In genomic region chr15:38074029-38074428, GRCh38 we compare ENCODE assay signal across 14 cellular contexts.
DNase-seq lines count a peak whose midpoint lies in the region; ATAC-seq, FAIRE-seq and TF ChIP-seq lines count a peak whose summit lies in the region.
"Had no signal": no experiment of that assay in that cellular context is flagged by ENCODE, and none has a peak within 500 bp of the region (broad histone marks: within the 10 kb centered on the region; RNA-seq: fewer than 3 reads in every experiment).

No MANE protein-coding gene starts in this region.

- H3K9me3 ChIP-seq in H9 (ENCODE audit: control insufficient read depth, low read depth, low read length) (no peaks in the 10 kb centered on the region), astrocyte (ENCODE audit: insufficient read depth, low read depth, low read length) (no peaks in the 10 kb centered on the region), smooth muscle cell (replicated peaks; ENCODE audit: low read depth) (no peaks in the 10 kb centered on the region), trophoblast cell (ENCODE audit: insufficient read depth, low read depth, low read length) (peaks cover 1% of the 10 kb centered on the region)

- H3K27me3 ChIP-seq in H9 (ENCODE audit: insufficient read depth, low read length) (peaks cover 28% of the 10 kb centered on the region; the same call in 1 of the 2 replicates), astrocyte (ENCODE audit: insufficient read depth, low read length) (no peaks in the 10 kb centered on the region), layer of hippocampus (ENCODE audit: control insufficient read depth, insufficient read depth, low read length) (no peaks in the 10 kb centered on the region), smooth muscle cell (ENCODE audit: low read depth) (no peaks in the 10 kb centered on the region), trophoblast cell (ENCODE audit: insufficient read depth, low read length) (no peaks in the 10 kb centered on the region)

- H2BK12ac ChIP-seq in H9 (ENCODE audit: insufficient read length, low read depth, low read length) (no peak overlapping the region), trophoblast cell (ENCODE audit: low read length) (no peak overlapping the region)

- 100% methylated on average over 3 of the region's 5 CpGs for WGBS in H9 (ENCODE audit: extremely low coverage, insufficient read length, low lambda C conversion rate)
- 58% methylated on average over 5 of the region's 5 CpGs for WGBS in smooth muscle cell (ENCODE audit: low lambda C conversion rate)
- WGBS in trophoblast cell (ENCODE audit: extremely low coverage, insufficient coverage, insufficient read length): 100% methylated on average over 2 of the region's 5 CpGs

- no peak overlapping the region for H4K12ac ChIP-seq in trophoblast cell (ENCODE audit: low read depth, low read length)

- peak overlapping the region; percentile 50 to 75; a peak in 2 of 5 replicates for H3K4me3 Mint-ChIP-seq in H9
- peak overlapping the region; percentile 80 for H3K4me3 Mint-ChIP-seq in astrocyte (ENCODE audit: unreplicated experiment)
- H3K4me3 Mint-ChIP-seq in activated CD8-positive, alpha-beta memory T cell treated with anti-CD3 and anti-CD28 coated beads, Interleukin-2, amount 10 ng/mL, durations not matched to agents 7 days and 5 days: no peak overlapping the region

- DNase-seq in H9: no peak
- no peak for DNase-seq in astrocyte (ENCODE audit: low read depth)
- no peak for DNase-seq in smooth muscle cell (lab: John Stamatoyannopoulos, UW; ENCODE audit: unreplicated experiment)
- no peak for DNase-seq in NCI-H2196 (lab: John Stamatoyannopoulos, UW; ENCODE audit: unreplicated experiment)
- no peak for DNase-seq in activated CD8-positive, alpha-beta memory T cell treated with anti-CD3 and anti-CD28 coated beads, Interleukin-2, amount 10 ng/mL, durations not matched to agents 7 days and 5 days
- DNase-seq in trophoblast cell: no peak
- DNase-seq: activated gamma-delta T cell, DMS 273 treated with DMSO at 0.1 percent for 48 hours, NCI-H187 treated with DMSO at 0.1 percent for 48 hours had no signal

- no peaks in the 10 kb centered on the region for H3K36me3 Mint-ChIP-seq in H9 (ENCODE audit: insufficient read depth in 1 of 3, low read depth in 3 of 3)
- H3K36me3 Mint-ChIP-seq in astrocyte (ENCODE audit: low read depth, unreplicated experiment): no peaks in the 10 kb centered on the region
- H3K36me3 Mint-ChIP-seq in activated CD8-positive, alpha-beta memory T cell treated with anti-CD3 and anti-CD28 coated beads, Interleukin-2, amount 10 ng/mL, durations not matched to agents 7 days and 5 days: no peaks in the 10 kb centered on the region
- H3K36me3 Mint-ChIP-seq: memory B cell had no signal

- no peak overlapping the region for H2AFZ ChIP-seq in H9 (ENCODE audit: low read length)
- no peak overlapping the region for H2AFZ ChIP-seq in astrocyte (ENCODE audit: low read depth, low read length)
- H2AFZ ChIP-seq in smooth muscle cell (ENCODE audit: low read depth): peak overlapping the region; percentile 93
- no peak overlapping the region for H2AFZ ChIP-seq in trophoblast cell (ENCODE audit: insufficient read depth, low read length, poor library complexity)

- no peaks in the 10 kb centered on the region for H3K79me2 ChIP-seq in H9 (ENCODE audit: insufficient read depth, low read length)
- no peaks in the 10 kb centered on the region for H3K79me2 ChIP-seq in astrocyte (ENCODE audit: insufficient read depth, low read length)
- H3K79me2 ChIP-seq in smooth muscle cell (ENCODE audit: low read depth): no peaks in the 10 kb centered on the region
- peaks cover 8% of the 10 kb centered on the region for H3K79me2 ChIP-seq in trophoblast cell (ENCODE audit: control insufficient read depth, insufficient read depth, low read length, poor library complexity)

- H3K36me3 ChIP-seq in astrocyte (ENCODE audit: insufficient read depth, low read length) (no peaks in the 10 kb centered on the region), smooth muscle cell (ENCODE audit: low read depth) (no peaks in the 10 kb centered on the region), trophoblast cell (ENCODE audit: control insufficient read depth in 1 of 2, insufficient read depth in 2 of 2, low read length in 2 of 2) (no peaks in the 10 kb centered on the region)

- CTCF ChIA-PET in activated CD8-positive, alpha-beta memory T cell treated with anti-CD3 and anti-CD28 coated beads, Interleukin-2, amount 10 ng/mL, durations not matched to agents 7 days and 5 days (lab: Charles Lee): no interaction called here

- H3K27ac ChIP-seq in H9 (ENCODE audit: insufficient read length, low read depth, low read length): no peak overlapping the region
- H3K27ac ChIP-seq in astrocyte (ENCODE audit: low read depth, low read length): peak overlapping the region; percentile 78
- peak overlapping the region; percentile 89 for H3K27ac ChIP-seq in layer of hippocampus (ENCODE audit: low read depth, low read length)
- peak overlapping the region; percentile 93 for H3K27ac ChIP-seq in smooth muscle cell (ENCODE audit: low read depth)
- H3K27ac ChIP-seq in trophoblast cell (ENCODE audit: low read depth, low read length): no peak overlapping the region

- H2AK5ac ChIP-seq in H9 (ENCODE audit: insufficient read length, low read length): no peak overlapping the region
- no peak overlapping the region for H2AK5ac ChIP-seq in trophoblast cell (ENCODE audit: low read length)

- no peak for TF ChIP-seq CTCF in H9 (conservative IDR thresholded peaks at IDR 0.05)
- TF ChIP-seq CTCF in astrocyte (IDR thresholded peaks at IDR 0.05; ENCODE audit: insufficient read depth, low read depth, low read length): no peak
- no peak for TF ChIP-seq CTCF in smooth muscle cell (IDR thresholded peaks at IDR 0.05; ENCODE audit: borderline replicate concordance, insufficient read depth, poor library complexity, severe bottlenecking)

- H3K23ac ChIP-seq in H9 (ENCODE audit: insufficient read length, low read depth, low read length) (no peak overlapping the region), trophoblast cell (ENCODE audit: low read length) (no peak overlapping the region)

- H3F3A ChIP-seq in smooth muscle cell (ENCODE audit: low read depth): peaks cover 21% of the 10 kb centered on the region

- no peak overlapping the region for H2BK20ac ChIP-seq in H9 (ENCODE audit: low read depth, low read length, poor library complexity, severe bottlenecking)

- H3K4me2 ChIP-seq in H9 (ENCODE audit: insufficient read depth, insufficient read length, low read length) (peak overlapping the region; percentile 85), astrocyte (ENCODE audit: low read length) (peak overlapping the region; percentile 85), smooth muscle cell (peak overlapping the region; percentile 82), trophoblast cell (ENCODE audit: low read length) (no peak overlapping the region)

- H3K4me1 Mint-ChIP-seq in H9: peaks cover 40 to 49% of the 10 kb centered on the region in 2 experiments
- peaks cover 35% of the 10 kb centered on the region for H3K4me1 Mint-ChIP-seq in astrocyte (ENCODE audit: low read depth, unreplicated experiment)
- H3K4me1 Mint-ChIP-seq in activated CD8-positive, alpha-beta memory T cell treated with anti-CD3 and anti-CD28 coated beads, Interleukin-2, amount 10 ng/mL, durations not matched to agents 7 days and 5 days: peaks cover 24% of the 10 kb centered on the region

- H4K8ac ChIP-seq in H9 (replicated peaks; ENCODE audit: insufficient read length, low read depth, low read length): no peak overlapping the region
- no peak overlapping the region for H4K8ac ChIP-seq in trophoblast cell (ENCODE audit: low read depth, low read length)

- H3K4ac ChIP-seq in H9 (ENCODE audit: low read depth, low read length) (no peak overlapping the region), trophoblast cell (ENCODE audit: low read depth, low read length) (no peak overlapping the region)

- H4K91ac ChIP-seq in H9 (ENCODE audit: insufficient read length, low read depth, low read length): no peak overlapping the region
- H4K91ac ChIP-seq in trophoblast cell (ENCODE audit: low read depth, low read length): no peak overlapping the region

- H2BK5ac ChIP-seq in H9 (ENCODE audit: insufficient read length, low read length): no peak overlapping the region
- H2BK5ac ChIP-seq in trophoblast cell (ENCODE audit: low read depth, low read length, poor library complexity): no peak overlapping the region

- no peak overlapping the region for H3K18ac ChIP-seq in H9 (ENCODE audit: insufficient read length, low read depth, low read length)
- no peak overlapping the region for H3K18ac ChIP-seq in trophoblast cell (ENCODE audit: low read length)

- H3K4me1 ChIP-seq in H9 (ENCODE audit: insufficient read depth, low read length): no peaks in the 10 kb centered on the region
- H3K4me1 ChIP-seq in astrocyte (ENCODE audit: insufficient read depth, low read length): peaks cover 33% of the 10 kb centered on the region
- peaks cover 42% of the 10 kb centered on the region for H3K4me1 ChIP-seq in smooth muscle cell (ENCODE audit: low read depth)
- H3K4me1 ChIP-seq in trophoblast cell (ENCODE audit: control insufficient read depth in 1 of 2, insufficient read depth in 2 of 2, low read length in 2 of 2): peaks cover 16 to 21% of the 10 kb centered on the region in 2 experiments

- H3T11ph ChIP-seq in H9 (ENCODE audit: low read length): no peak overlapping the region

- no peak overlapping the region for H3K27ac Mint-ChIP-seq in H9
- H3K27ac Mint-ChIP-seq in astrocyte (ENCODE audit: unreplicated experiment): peak overlapping the region; percentile 94
- no peak overlapping the region for H3K27ac Mint-ChIP-seq in activated CD8-positive, alpha-beta memory T cell treated with anti-CD3 and anti-CD28 coated beads, Interleukin-2, amount 10 ng/mL, durations not matched to agents 7 days and 5 days
- H3K27ac Mint-ChIP-seq: memory B cell had no signal

- peaks cover 76% of the 10 kb centered on the region for H3K27me3 Mint-ChIP-seq in H9 (ENCODE audit: low read depth)
- H3K27me3 Mint-ChIP-seq in astrocyte (ENCODE audit: low read depth, unreplicated experiment): no peaks in the 10 kb centered on the region
- H3K27me3 Mint-ChIP-seq in activated CD8-positive, alpha-beta memory T cell treated with anti-CD3 and anti-CD28 coated beads, Interleukin-2, amount 10 ng/mL, durations not matched to agents 7 days and 5 days: peaks cover 88% of the 10 kb centered on the region
- H3K27me3 Mint-ChIP-seq: memory B cell had no signal

- H3K79me1 ChIP-seq in H9 (ENCODE audit: insufficient read depth, low read depth, low read length, poor library complexity, severe bottlenecking) (no peaks in the 10 kb centered on the region), trophoblast cell (ENCODE audit: low read length) (peaks cover 14% of the 10 kb centered on the region)

- H3K4me3 ChIP-seq in astrocyte (ENCODE audit: insufficient read depth, low read depth, low read length) (peak overlapping the region; percentile 52), smooth muscle cell (peak overlapping the region; percentile 42), trophoblast cell (ENCODE audit: low read depth, low read length) (no peak overlapping the region)

- FAIRE-seq in astrocyte (lab: Jason Lieb, UNC): no peak
- FAIRE-seq: urothelium cell line had no signal

- no peak overlapping the region for H2BK120ac ChIP-seq in H9 (ENCODE audit: low read depth, low read length, poor library complexity, severe bottlenecking)
- no peak overlapping the region for H2BK120ac ChIP-seq in trophoblast cell (ENCODE audit: insufficient read depth, low read length, poor library complexity)

- peaks cover 16% of the 10 kb centered on the region for H3K23me2 ChIP-seq in H9 (ENCODE audit: insufficient read length, low read depth, low read length, poor library complexity, severe bottlenecking)

- no peaks in the 10 kb centered on the region for H4K20me1 ChIP-seq in H9 (ENCODE audit: control insufficient read depth, insufficient read depth, insufficient read length)
- no peaks in the 10 kb centered on the region for H4K20me1 ChIP-seq in astrocyte (ENCODE audit: insufficient read depth, low read length)
- no peaks in the 10 kb centered on the region for H4K20me1 ChIP-seq in smooth muscle cell (ENCODE audit: low read depth)

- no peak overlapping the region for H3K56ac ChIP-seq in H9 (ENCODE audit: insufficient read length, low read depth, low read length)

- H3K9me3 Mint-ChIP-seq in H9: no peaks in the 10 kb centered on the region; a peak in 1 of 5 replicates
- H3K9me3 Mint-ChIP-seq in astrocyte (ENCODE audit: unreplicated experiment): no peaks in the 10 kb centered on the region
- H3K9me3 Mint-ChIP-seq in activated CD8-positive, alpha-beta memory T cell treated with anti-CD3 and anti-CD28 coated beads, Interleukin-2, amount 10 ng/mL, durations not matched to agents 7 days and 5 days (ENCODE audit: low read depth): no peaks in the 10 kb centered on the region
- H3K9me3 Mint-ChIP-seq: memory B cell had no signal

- H3K9ac ChIP-seq in H9 (ENCODE audit: extremely low read depth, insufficient read length, low read length) (no peak overlapping the region), astrocyte (ENCODE audit: low read length) (peak overlapping the region; percentile 84), smooth muscle cell (ENCODE audit: low read depth) (peak overlapping the region; percentile 84), trophoblast cell (ENCODE audit: low read length) (no peak overlapping the region)

- H4K5ac ChIP-seq in H9 (ENCODE audit: insufficient read length, low read depth, low read length): no peak overlapping the region

- no peak overlapping the region for H2BK15ac ChIP-seq in H9 (ENCODE audit: low read depth, low read length)

- no peak overlapping the region for H3K14ac ChIP-seq in H9 (ENCODE audit: insufficient read depth, low read length)
- no peak overlapping the region for H3K14ac ChIP-seq in trophoblast cell (ENCODE audit: low read length)

- no peak for ATAC-seq in activated CD8-positive, alpha-beta memory T cell treated with anti-CD3 and anti-CD28 coated beads, Interleukin-2, amount 10 ng/mL, durations not matched to agents 7 days and 5 days
- ATAC-seq in GM19395 (IDR thresholded peaks at IDR 0.05; ENCODE audit: unreplicated experiment): no peak
- ATAC-seq: activated CD4-positive, CD25-positive, alpha-beta regulatory T cell treated with anti-CD3 and anti-CD28 coated beads, Interleukin-2, amount 50 U/mL, for 24 hours had no signal

Comparison
In these comparisons a context has a peak if more than half of its experiments do, and no peak if none do; other contexts are left out.
1. H3K27ac ChIP-seq: peak in astrocyte (single experiment), layer of hippocampus (single experiment) and smooth muscle cell (single experiment); none in H9 (single experiment) and trophoblast cell (single experiment).
2. H3K9ac ChIP-seq: peak in astrocyte (single experiment) and smooth muscle cell (single experiment); none in H9 (single experiment) and trophoblast cell (single experiment).